ENCODE assay signal across 18 cellular contexts in the genomic region with DNA sequence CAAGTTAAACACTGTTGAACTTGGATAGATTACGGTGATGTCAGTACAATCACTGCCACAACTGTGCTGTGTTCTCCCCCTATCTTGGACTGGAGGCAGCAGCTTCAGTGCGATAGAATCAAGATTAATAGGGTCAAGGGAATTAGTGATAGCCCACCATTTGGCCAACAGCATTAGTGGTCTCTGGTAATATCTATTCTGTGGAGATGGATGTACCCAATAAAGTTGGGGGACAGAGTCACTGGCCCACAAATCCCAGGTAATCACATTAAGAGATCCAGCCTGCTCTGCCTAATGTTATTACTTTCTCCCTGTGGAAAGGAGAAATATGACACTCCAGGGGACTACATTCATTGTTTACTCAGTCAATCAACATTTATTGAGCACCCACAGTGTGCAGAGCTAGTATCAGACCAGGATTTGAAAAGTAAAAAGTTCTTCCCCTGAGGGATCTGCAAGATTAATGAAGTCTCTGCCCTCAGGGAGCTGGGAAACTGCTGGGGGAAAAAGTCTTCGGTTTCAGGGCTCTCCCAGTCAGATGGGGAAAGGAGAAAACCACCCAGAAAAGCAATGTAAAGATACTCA. TPM values are rescaled to one million over a fixed set of nuclear protein-coding genes. Genes with fewer than 3 reads are reported as not detected.
DNase-seq lines count a peak whose midpoint lies in the region; ATAC-seq, FAIRE-seq and TF ChIP-seq lines count a peak whose summit lies in the region.
"Had no signal": no experiment of that assay in that cellular context is flagged by ENCODE, and none has a peak within 500 bp of the region (broad histone marks: within the 10 kb centered on the region; RNA-seq: fewer than 3 reads in every experiment).

No MANE protein-coding gene starts in this region.

- H3K36me3 Mint-ChIP-seq in endodermal cell (ENCODE audit: low read depth) (peaks cover 17% of the 10 kb centered on the region), MCF 10A (ENCODE audit: insufficient read depth, unreplicated experiment) (peaks cover 17% of the 10 kb centered on the region)

- peaks cover 0 to 8% (median 0%) of the 10 kb centered on the region in 11 experiments; a peak in 3 of 22 replicates for H3K27me3 ChIP-seq in BLaER1 treated with 17β-estradiol and CSF1 and Interleukin-3, amounts not matched to agents 10 nM and 100 nM
- H3K27me3 ChIP-seq in endodermal cell (ENCODE audit: control insufficient read depth, insufficient read depth, low read length, poor library complexity, severe bottlenecking) (no peaks in the 10 kb centered on the region), pancreas (no peaks in the 10 kb centered on the region)
- H3K27me3 ChIP-seq: Peyer's patch had no signal

- H3K4me1 Mint-ChIP-seq in endodermal cell (peaks cover 52% of the 10 kb centered on the region), MCF 10A (ENCODE audit: insufficient read depth, unreplicated experiment) (no peaks in the 10 kb centered on the region)

- intact Hi-C loops in MCF 10A (cut with micrococcal nuclease): no loop called here
- intact Hi-C loops in pancreas (cut with DNase I): no loop called here

- H3K4me3 ChIP-seq in A549: no peak overlapping the region
- no peak overlapping the region for H3K4me3 ChIP-seq in BLaER1 treated with 17β-estradiol and CSF1 and Interleukin-3, amounts not matched to agents 10 nM and 100 nM
- H3K4me3 ChIP-seq in endodermal cell (ENCODE audit: low read length): no peak overlapping the region
- H3K4me3 ChIP-seq in pancreas: no peak overlapping the region
- H3K4me3 ChIP-seq: Peyer's patch had no signal

- H4K20me1 ChIP-seq in BLaER1 treated with 17β-estradiol and CSF1 and Interleukin-3, amounts not matched to agents 10 nM and 100 nM: peaks cover 0 to 6% (median 0%) of the 10 kb centered on the region in 11 experiments; a peak in 1 of 22 replicates

- 61% methylated on average over 3 of the region's 3 CpGs for WGBS in A549 (ENCODE audit: missing lambda C conversion rate)
- 80 to 86% methylated on average over 1 to 3 of the region's 3 CpGs for WGBS in endodermal cell (ENCODE audit: insufficient coverage in 1 of 2, insufficient read length in 1 of 2), 2 experiments
- WGBS in pancreas, 2 donors: 47 to 56% methylated on average over 3 of the region's 3 CpGs

- no peak for TF ChIP-seq POLR2A in A549 (IDR thresholded peaks at IDR 0.05; ENCODE audit: low read length)

- no peaks in the 10 kb centered on the region for H3K9me3 Mint-ChIP-seq in endodermal cell
- H3K9me3 Mint-ChIP-seq in MCF 10A (ENCODE audit: unreplicated experiment): no peaks in the 10 kb centered on the region
- H3K9me3 Mint-ChIP-seq: CD4-positive, CD25-positive, alpha-beta regulatory T cell; HFFc6 had no signal

- H3K4me2 ChIP-seq in A549: peak overlapping the region; percentile 15; the same call in 2 of the 3 replicates
- peak overlapping the region in 7 of 11 experiments; percentile 18 to 85 (median 54); a peak in 10 of 22 replicates for H3K4me2 ChIP-seq in BLaER1 treated with 17β-estradiol and CSF1 and Interleukin-3, amounts not matched to agents 10 nM and 100 nM

- ATAC-seq in A549 (no peak), pancreas (no peak)

- H3K4me3 Mint-ChIP-seq in endodermal cell: no peak overlapping the region
- no peak overlapping the region for H3K4me3 Mint-ChIP-seq in MCF 10A (ENCODE audit: unreplicated experiment)
- H3K4me3 Mint-ChIP-seq: CD4-positive, CD25-positive, alpha-beta regulatory T cell; HFFc6 had no signal

- peak overlapping the region; percentile 26 for H3K27ac Mint-ChIP-seq in endodermal cell
- H3K27ac Mint-ChIP-seq in MCF 10A (ENCODE audit: low read depth, unreplicated experiment): no peak overlapping the region
- H3K27ac Mint-ChIP-seq: CD4-positive, CD25-positive, alpha-beta regulatory T cell; HFFc6 had no signal

- TF ChIP-seq RAD21 in A549 (conservative IDR thresholded peaks at IDR 0.05 in 1 of 2, IDR thresholded peaks at IDR 0.05 in 1 of 2): no peak

- no peak for DNase-seq in A549 (ENCODE audit: low read depth in 1 of 2, low spot score in 1 of 2)
- peak; percentile 9 for DNase-seq in NCI-H69 (lab: John Stamatoyannopoulos, UW)
- DNase-seq in endodermal cell: no peak
- no peak for DNase-seq in MCF 10A (ENCODE audit: unreplicated experiment)
- DNase-seq in pancreas: no peak
- no peak for DNase-seq in NCI-H345 (lab: John Stamatoyannopoulos, UW)
- DNase-seq: CD4-positive, CD25-positive, alpha-beta regulatory T cell; COR-L47; DMS53; GOT3; HFFc6; KG1; NCI-H1417; NCI-H187; Peyer's patch; T-helper 1 cell had no signal

- no peak overlapping the region for H3K9ac ChIP-seq in BLaER1 treated with 17β-estradiol and CSF1 and Interleukin-3, amounts not matched to agents 10 nM and 100 nM
- H3K9ac ChIP-seq in endodermal cell (ENCODE audit: extremely low read depth, low read length, poor library complexity, severe bottlenecking): no peak overlapping the region

- POLR2A ChIA-PET in A549 (lab: Yijun Ruan, JAX) (no interaction called here), MCF 10A (lab: Yijun Ruan, JAX) (interaction anchor here (1.4 to 2.0 kb wide), 2 partner anchors 8 to 27 kb away, joined by 5 read pairs; no protein-coding TSS in a partner anchor)

- no TSS peak for BruUV-seq in MCF 10A (replicated peaks; lab: Mats Ljungman, UMichigan)

- H3K27me3 Mint-ChIP-seq in endodermal cell (ENCODE audit: insufficient read depth): no peaks in the 10 kb centered on the region
- no peaks in the 10 kb centered on the region for H3K27me3 Mint-ChIP-seq in MCF 10A (ENCODE audit: insufficient read depth, unreplicated experiment)
- H3K27me3 Mint-ChIP-seq: CD4-positive, CD25-positive, alpha-beta regulatory T cell had no signal

- H3K27ac ChIP-seq in A549: peak overlapping the region; percentile 90 to 94; a peak in 4 of 6 replicates
- no peak overlapping the region for H3K27ac ChIP-seq in BLaER1 treated with 17β-estradiol and CSF1 and Interleukin-3, amounts not matched to agents 10 nM and 100 nM
- no peak overlapping the region for H3K27ac ChIP-seq in endodermal cell (ENCODE audit: low read depth, low read length)
- H3K27ac ChIP-seq in pancreas: no peak overlapping the region

- FAIRE-seq in A549 (lab: Jason Lieb, UNC): no peak
- FAIRE-seq in pancreas (lab: Jason Lieb, UNC): no peak
- FAIRE-seq: GM18507 had no signal

- TF ChIP-seq CTCF in A549 (IDR thresholded peaks at IDR 0.05) (no peak), endodermal cell (conservative IDR thresholded peaks at IDR 0.05) (no peak), MCF 10A (IDR thresholded peaks at IDR 0.05; ENCODE audit: unreplicated experiment) (no peak), pancreas (IDR thresholded peaks at IDR 0.05) (no peak)

- no peak for TF ChIP-seq EP300 in A549 (IDR thresholded peaks at IDR 0.05)

- H3K9me3 ChIP-seq in A549 (no peaks in the 10 kb centered on the region), endodermal cell (ENCODE audit: control insufficient read depth, low read length) (no peaks in the 10 kb centered on the region), pancreas (no peaks in the 10 kb centered on the region)
- no peaks in the 10 kb centered on the region for H3K9me3 ChIP-seq in BLaER1 treated with 17β-estradiol and CSF1 and Interleukin-3, amounts not matched to agents 10 nM and 100 nM (replicated peaks in 1 of 11)
- H3K9me3 ChIP-seq: Peyer's patch had no signal

- H3K4me1 ChIP-seq in A549: peaks cover 53% of the 10 kb centered on the region
- peaks cover 7 to 52% (median 49%) of the 10 kb centered on the region in 10 experiments; a peak in 19 of 20 replicates for H3K4me1 ChIP-seq in BLaER1 treated with 17β-estradiol and CSF1 and Interleukin-3, amounts not matched to agents 10 nM and 100 nM
- H3K4me1 ChIP-seq in endodermal cell (ENCODE audit: control insufficient read depth, insufficient read depth, low read length): peaks cover 23% of the 10 kb centered on the region
- peaks cover 4 to 13% (median 11%) of the 10 kb centered on the region in 3 donors for H3K4me1 ChIP-seq in pancreas

- H3K36me3 ChIP-seq in BLaER1 treated with 17β-estradiol and CSF1 and Interleukin-3, amounts not matched to agents 10 nM and 100 nM: peaks cover 9 to 26% (median 22%) of the 10 kb centered on the region in 11 experiments
- H3K36me3 ChIP-seq in endodermal cell (ENCODE audit: control insufficient read depth, insufficient read depth, low read length): no peaks in the 10 kb centered on the region
- peaks cover 0 to 4% (median 0%) of the 10 kb centered on the region in 3 donors for H3K36me3 ChIP-seq in pancreas

- CTCF ChIA-PET in A549 (lab: Yijun Ruan, JAX): interaction anchor here (0.9 to 76.6 kb wide), 6 partner anchors 8 to 206 kb away, joined by 3 to 3251 read pairs (median 6); a partner anchor contains a TSS
- CTCF ChIA-PET in MCF 10A (lab: Yijun Ruan, JAX): interaction anchor here (0.6 to 1.4 kb wide), 4 partner anchors 26 to 438 kb away, joined by 3 to 7 read pairs (median 3); no protein-coding TSS in a partner anchor

RNA-seq across cellular contexts. Expression of a gene that starts 23.6 kb away (rescaled TPM):
- 287 and 394 TPM in 2 replicates for polyA plus RNA-seq in A549 (2011; rRNA removed)
- 1,184 and 1,265 TPM in 2 replicates for polyA plus RNA-seq in A549 (2012; cell fraction: cytosol; rRNA removed)
- 1,009 and 1,026 TPM in 2 replicates for polyA plus RNA-seq in A549 (2012; cell fraction: nucleus; rRNA removed)
- polyA plus RNA-seq in A549 (2017; fragmentation: RNase III; extraction: RNeasy Plus Mini Kit Qiagen cat#74134 plus additional on column Dnase treatment): 545 to 704 TPM (median 623 TPM) in 3 replicates
- polyA minus RNA-seq in A549 (2011; rRNA and poly(A)+ RNA removed): 199 and 252 TPM in 2 replicates
- 10 to 100 TPM; 52.9 to 59.8 TPM for total RNA-seq in endodermal cell
- 91.4 TPM for polyA plus RNA-seq in endodermal cell (2013, experiment 1 of 2)
- polyA plus RNA-seq in endodermal cell (2013, experiment 2 of 2): 91.8 TPM
- total RNA-seq in MCF 10A (2022): 149 and 150 TPM in 2 replicates
- 10 to 100 TPM; 13.1 to 38.2 (median 32.3) TPM for total RNA-seq in pancreas
- 100 to 1,000 TPM in 1 of 2 donors, 10 to 100 TPM in 1; 81.8 to 113 TPM for polyA plus RNA-seq in pancreas

RNA-seq across cellular contexts. Expression of a gene that starts 38.2 kb away (rescaled TPM):
- 194 and 199 TPM in 2 replicates for polyA plus RNA-seq in A549 (2011; rRNA removed)
- 26.8 and 27.1 TPM in 2 replicates for polyA plus RNA-seq in A549 (2012; cell fraction: cytosol; rRNA removed)
- polyA plus RNA-seq in A549 (2012; cell fraction: nucleus; rRNA removed): 20.8 and 28.6 TPM in 2 replicates
- 71.6 to 74.5 TPM (median 72.5 TPM) in 3 replicates for polyA plus RNA-seq in A549 (2017; fragmentation: RNase III; extraction: RNeasy Plus Mini Kit Qiagen cat#74134 plus additional on column Dnase treatment)
- 105 and 145 TPM in 2 replicates for polyA minus RNA-seq in A549 (2011; rRNA and poly(A)+ RNA removed)
- total RNA-seq in endodermal cell: 10 to 100 TPM; 38.4 to 45.2 TPM
- 43.0 TPM for polyA plus RNA-seq in endodermal cell (2013, experiment 1 of 2)
- 35.2 TPM for polyA plus RNA-seq in endodermal cell (2013, experiment 2 of 2)
- total RNA-seq in MCF 10A (2022): 96.1 and 113 TPM in 2 replicates
- total RNA-seq in pancreas: 10 to 100 TPM; 45.2 to 66.0 (median 57.4) TPM
- polyA plus RNA-seq in pancreas: 10 to 100 TPM; 31.2 to 63.9 TPM

RNA-seq across cellular contexts. Expression of a gene that starts 39.2 kb away (rescaled TPM):
- polyA plus RNA-seq in A549 (2011; rRNA removed) (174 and 196 TPM in 2 replicates), A549 (2017; fragmentation: RNase III; extraction: RNeasy Plus Mini Kit Qiagen cat#74134 plus additional on column Dnase treatment) (104 to 114 TPM (median 109 TPM) in 3 replicates), pancreas (10 to 100 TPM; 22.0 to 32.5 TPM)
- 108 and 127 TPM in 2 replicates for polyA plus RNA-seq in A549 (2012; cell fraction: cytosol; rRNA removed)
- polyA plus RNA-seq in A549 (2012; cell fraction: nucleus; rRNA removed): 71.6 and 111 TPM in 2 replicates
- polyA minus RNA-seq in A549 (2011; rRNA and poly(A)+ RNA removed): 155 and 161 TPM in 2 replicates
- total RNA-seq in endodermal cell (10 to 100 TPM; 90.2 to 99.0 TPM), MCF 10A (2022) (106 and 115 TPM in 2 replicates), pancreas (10 to 100 TPM; 20.1 to 52.5 (median 23.7) TPM)
- polyA plus RNA-seq in endodermal cell (2013, experiment 1 of 2): 52.5 TPM
- 46.2 TPM for polyA plus RNA-seq in endodermal cell (2013, experiment 2 of 2)

RNA-seq across cellular contexts. Expression of a gene that starts 52.0 kb away (rescaled TPM):
- polyA plus RNA-seq in A549 (2011; rRNA removed): 7.8 and 8.9 TPM in 2 replicates
- 1.6 and 1.7 TPM in 2 replicates for polyA plus RNA-seq in A549 (2012; cell fraction: cytosol; rRNA removed)
- 3.9 and 5.4 TPM in 2 replicates for polyA plus RNA-seq in A549 (2012; cell fraction: nucleus; rRNA removed)
- polyA plus RNA-seq in A549 (2017; fragmentation: RNase III; extraction: RNeasy Plus Mini Kit Qiagen cat#74134 plus additional on column Dnase treatment): 1.1 to 1.6 TPM (median 1.3 TPM) in 3 replicates
- 3.7 and 6.0 TPM in 2 replicates for polyA minus RNA-seq in A549 (2011; rRNA and poly(A)+ RNA removed)
- total RNA-seq in endodermal cell: 1 to 10 TPM in 1 of 2 donors, under 1 TPM in 1; 0.49 to 2.1 TPM
- polyA plus RNA-seq in endodermal cell (2013, experiment 1 of 2): 0.68 TPM
- polyA plus RNA-seq in endodermal cell (2013, experiment 2 of 2): 0.79 TPM
- not detected in 2 replicates for total RNA-seq in MCF 10A (2022)
- total RNA-seq in pancreas: under 1 TPM; 0.40 to 0.98 (median 0.67) TPM
- 1 to 10 TPM; 1.9 to 6.0 TPM for polyA plus RNA-seq in pancreas
- total RNA-seq: CD4-positive, CD25-positive, alpha-beta regulatory T cell; HFFc6 had no signal
- polyA plus RNA-seq: CD4-positive, CD25-positive, alpha-beta regulatory T cell had no signal

Comparison
In these comparisons a context has a peak if more than half of its experiments do, and no peak if none do; other contexts are left out.
1. H3K27ac ChIP-seq: peak in A549 (2 of 2); none in BLaER1 treated with 17β-estradiol and CSF1 and Interleukin-3, amounts not matched to agents 10 nM and 100 nM (0 of 11), endodermal cell (single experiment) and pancreas (0 of 4).